In the genomic region with DNA sequence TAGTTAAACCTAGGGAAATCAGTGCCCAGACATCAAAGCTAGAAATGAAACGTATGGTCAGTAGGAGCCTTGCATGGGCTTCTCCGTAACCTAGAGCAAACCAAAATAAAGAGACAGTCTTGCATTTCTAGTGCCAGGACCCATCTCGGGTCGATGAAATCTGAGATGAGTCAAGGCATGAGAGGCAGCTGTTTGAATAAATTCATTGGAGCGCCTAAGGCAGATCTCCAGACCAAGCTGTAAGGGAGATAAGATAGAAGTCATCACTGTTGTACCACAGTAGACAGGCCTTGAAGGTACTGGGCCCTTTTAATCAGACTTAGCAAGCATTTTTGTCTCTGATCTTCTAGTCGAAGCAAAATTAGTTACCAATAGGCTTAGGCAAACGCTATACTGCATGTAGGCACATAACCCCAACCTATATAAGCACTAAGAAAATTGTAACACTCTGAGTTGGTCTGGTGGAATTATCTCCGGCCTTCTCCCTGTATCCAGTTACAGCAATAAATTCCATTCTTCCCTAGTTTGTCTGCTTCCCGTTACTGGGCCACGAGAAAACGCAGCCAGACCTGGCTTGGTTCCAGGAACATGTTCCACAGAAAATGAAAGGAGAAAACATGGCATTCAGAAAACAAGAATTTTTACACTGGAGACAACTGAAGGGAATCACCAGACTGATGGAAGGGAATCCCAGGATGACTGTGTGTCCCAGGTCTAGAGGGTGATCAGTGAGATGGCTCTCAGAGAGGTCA, we compare ENCODE assay signal across 1 cellular context.
TF ChIP-seq lines count a peak whose summit lies in the region.

No MANE protein-coding gene starts in this region.

TF ChIP-seq in HEK293, 187 proteins besides CTCF, POLR2A, EP300 and RAD21 (continued from another document):
- TF ChIP-seq, protein P1, sequence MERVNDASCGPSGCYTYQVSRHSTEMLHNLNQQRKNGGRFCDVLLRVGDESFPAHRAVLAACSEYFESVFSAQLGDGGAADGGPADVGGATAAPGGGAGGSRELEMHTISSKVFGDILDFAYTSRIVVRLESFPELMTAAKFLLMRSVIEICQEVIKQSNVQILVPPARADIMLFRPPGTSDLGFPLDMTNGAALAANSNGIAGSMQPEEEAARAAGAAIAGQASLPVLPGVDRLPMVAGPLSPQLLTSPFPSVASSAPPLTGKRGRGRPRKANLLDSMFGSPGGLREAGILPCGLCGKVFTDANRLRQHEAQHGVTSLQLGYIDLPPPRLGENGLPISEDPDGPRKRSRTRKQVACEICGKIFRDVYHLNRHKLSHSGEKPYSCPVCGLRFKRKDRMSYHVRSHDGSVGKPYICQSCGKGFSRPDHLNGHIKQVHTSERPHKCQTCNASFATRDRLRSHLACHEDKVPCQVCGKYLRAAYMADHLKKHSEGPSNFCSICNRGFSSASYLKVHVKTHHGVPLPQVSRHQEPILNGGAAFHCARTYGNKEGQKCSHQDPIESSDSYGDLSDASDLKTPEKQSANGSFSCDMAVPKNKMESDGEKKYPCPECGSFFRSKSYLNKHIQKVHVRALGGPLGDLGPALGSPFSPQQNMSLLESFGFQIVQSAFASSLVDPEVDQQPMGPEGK (tag by site-specific recombination; IDR thresholded peaks at IDR 0.05) = no peak
- TF ChIP-seq ZNF530 (tag by site-specific recombination; IDR thresholded peaks at IDR 0.05; ENCODE audit: low read depth) (no peak), ZNF792 (tag by site-specific recombination; IDR thresholded peaks at IDR 0.05) (no peak), ZNF23 (tag by site-specific recombination; IDR thresholded peaks at IDR 0.05; ENCODE audit: borderline replicate concordance) (no peak), ZNF202 (tag by site-specific recombination; IDR thresholded peaks at IDR 0.05; ENCODE audit: borderline replicate concordance) (no peak), ZNF501 (tag by site-specific recombination; IDR thresholded peaks at IDR 0.05) (no peak), ZBTB8A (tag by site-specific recombination; IDR thresholded peaks at IDR 0.05) (no peak), ZNF335 (tag by site-specific recombination; conservative IDR thresholded peaks at IDR 0.05) (0 out of 2 replicates have a peak, but pooled peaks have one; percentile 39), ZNF571 (tag by site-specific recombination; IDR thresholded peaks at IDR 0.05) (no peak), GFI1B (tag by site-specific recombination; IDR thresholded peaks at IDR 0.05) (no peak), ZEB2 (tag by site-specific recombination; IDR thresholded peaks at IDR 0.05) (no peak), ZNF596 (tag by site-specific recombination; IDR thresholded peaks at IDR 0.05) (no peak), ZNF211 (tag by site-specific recombination; IDR thresholded peaks at IDR 0.05; ENCODE audit: low read depth) (no peak), ZSCAN30 (tag by site-specific recombination; IDR thresholded peaks at IDR 0.05) (0 out of 2 replicates have a peak, but pooled peaks have one; percentile 18), ZNF48 (tag by site-specific recombination; IDR thresholded peaks at IDR 0.05) (no peak), TRIM28 (IDR thresholded peaks at IDR 0.05; ENCODE audit: borderline replicate concordance, low read length) (peak; percentile 64; the same call in 1 of the 2 replicates), SP7 (tag by site-specific recombination; IDR thresholded peaks at IDR 0.05) (no peak), MZF1 (tag by site-specific recombination; IDR thresholded peaks at IDR 0.05; ENCODE audit: borderline replicate concordance) (no peak; the same call in 1 of the 2 replicates), ZBTB7A (tag by site-specific recombination; IDR thresholded peaks at IDR 0.05; ENCODE audit: low read depth) (no peak), ZNF600 (tag by site-specific recombination; IDR thresholded peaks at IDR 0.05) (0 out of 2 replicates have a peak, but pooled peaks have one; percentile 35), GLIS2 (tag by site-specific recombination; IDR thresholded peaks at IDR 0.05) (no peak), ZNF24 (tag by site-specific recombination; IDR thresholded peaks at IDR 0.05) (no peak), ZBTB17 (tag by site-specific recombination; IDR thresholded peaks at IDR 0.05) (0 out of 2 replicates have a peak, but pooled peaks have one; percentile 16)
- TF ChIP-seq, protein P2, sequence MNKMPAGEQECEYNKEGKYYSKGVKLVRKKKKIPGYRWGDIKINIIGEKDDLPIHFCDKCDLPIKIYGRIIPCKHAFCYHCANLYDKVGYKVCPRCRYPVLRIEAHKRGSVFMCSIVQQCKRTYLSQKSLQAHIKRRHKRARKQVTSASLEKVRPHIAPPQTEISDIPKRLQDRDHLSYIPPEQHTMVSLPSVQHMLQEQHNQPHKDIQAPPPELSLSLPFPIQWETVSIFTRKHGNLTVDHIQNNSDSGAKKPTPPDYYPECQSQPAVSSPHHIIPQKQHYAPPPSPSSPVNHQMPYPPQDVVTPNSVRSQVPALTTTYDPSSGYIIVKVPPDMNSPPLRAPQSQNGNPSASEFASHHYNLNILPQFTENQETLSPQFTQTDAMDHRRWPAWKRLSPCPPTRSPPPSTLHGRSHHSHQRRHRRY (tag by site-specific recombination; IDR thresholded peaks at IDR 0.05) = no peak
- TF ChIP-seq, protein P3, sequence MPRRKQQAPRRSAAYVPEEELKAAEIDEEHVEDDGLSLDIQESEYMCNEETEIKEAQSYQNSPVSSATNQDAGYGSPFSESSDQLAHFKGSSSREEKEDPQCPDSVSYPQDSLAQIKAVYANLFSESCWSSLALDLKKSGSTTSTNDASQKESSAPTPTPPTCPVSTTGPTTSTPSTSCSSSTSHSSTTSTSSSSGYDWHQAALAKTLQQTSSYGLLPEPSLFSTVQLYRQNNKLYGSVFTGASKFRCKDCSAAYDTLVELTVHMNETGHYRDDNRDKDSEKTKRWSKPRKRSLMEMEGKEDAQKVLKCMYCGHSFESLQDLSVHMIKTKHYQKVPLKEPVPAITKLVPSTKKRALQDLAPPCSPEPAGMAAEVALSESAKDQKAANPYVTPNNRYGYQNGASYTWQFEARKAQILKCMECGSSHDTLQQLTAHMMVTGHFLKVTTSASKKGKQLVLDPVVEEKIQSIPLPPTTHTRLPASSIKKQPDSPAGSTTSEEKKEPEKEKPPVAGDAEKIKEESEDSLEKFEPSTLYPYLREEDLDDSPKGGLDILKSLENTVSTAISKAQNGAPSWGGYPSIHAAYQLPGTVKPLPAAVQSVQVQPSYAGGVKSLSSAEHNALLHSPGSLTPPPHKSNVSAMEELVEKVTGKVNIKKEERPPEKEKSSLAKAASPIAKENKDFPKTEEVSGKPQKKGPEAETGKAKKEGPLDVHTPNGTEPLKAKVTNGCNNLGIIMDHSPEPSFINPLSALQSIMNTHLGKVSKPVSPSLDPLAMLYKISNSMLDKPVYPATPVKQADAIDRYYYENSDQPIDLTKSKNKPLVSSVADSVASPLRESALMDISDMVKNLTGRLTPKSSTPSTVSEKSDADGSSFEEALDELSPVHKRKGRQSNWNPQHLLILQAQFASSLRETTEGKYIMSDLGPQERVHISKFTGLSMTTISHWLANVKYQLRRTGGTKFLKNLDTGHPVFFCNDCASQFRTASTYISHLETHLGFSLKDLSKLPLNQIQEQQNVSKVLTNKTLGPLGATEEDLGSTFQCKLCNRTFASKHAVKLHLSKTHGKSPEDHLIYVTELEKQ (tag by site-specific recombination; IDR thresholded peaks at IDR 0.05; ENCODE audit: borderline replicate concordance) = no peak
- TF ChIP-seq, protein P4, sequence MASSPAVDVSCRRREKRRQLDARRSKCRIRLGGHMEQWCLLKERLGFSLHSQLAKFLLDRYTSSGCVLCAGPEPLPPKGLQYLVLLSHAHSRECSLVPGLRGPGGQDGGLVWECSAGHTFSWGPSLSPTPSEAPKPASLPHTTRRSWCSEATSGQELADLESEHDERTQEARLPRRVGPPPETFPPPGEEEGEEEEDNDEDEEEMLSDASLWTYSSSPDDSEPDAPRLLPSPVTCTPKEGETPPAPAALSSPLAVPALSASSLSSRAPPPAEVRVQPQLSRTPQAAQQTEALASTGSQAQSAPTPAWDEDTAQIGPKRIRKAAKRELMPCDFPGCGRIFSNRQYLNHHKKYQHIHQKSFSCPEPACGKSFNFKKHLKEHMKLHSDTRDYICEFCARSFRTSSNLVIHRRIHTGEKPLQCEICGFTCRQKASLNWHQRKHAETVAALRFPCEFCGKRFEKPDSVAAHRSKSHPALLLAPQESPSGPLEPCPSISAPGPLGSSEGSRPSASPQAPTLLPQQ (tag by site-specific recombination; IDR thresholded peaks at IDR 0.05) = 0 out of 2 replicates have a peak, but pooled peaks have one; percentile 23
- TF ChIP-seq, protein P5, sequence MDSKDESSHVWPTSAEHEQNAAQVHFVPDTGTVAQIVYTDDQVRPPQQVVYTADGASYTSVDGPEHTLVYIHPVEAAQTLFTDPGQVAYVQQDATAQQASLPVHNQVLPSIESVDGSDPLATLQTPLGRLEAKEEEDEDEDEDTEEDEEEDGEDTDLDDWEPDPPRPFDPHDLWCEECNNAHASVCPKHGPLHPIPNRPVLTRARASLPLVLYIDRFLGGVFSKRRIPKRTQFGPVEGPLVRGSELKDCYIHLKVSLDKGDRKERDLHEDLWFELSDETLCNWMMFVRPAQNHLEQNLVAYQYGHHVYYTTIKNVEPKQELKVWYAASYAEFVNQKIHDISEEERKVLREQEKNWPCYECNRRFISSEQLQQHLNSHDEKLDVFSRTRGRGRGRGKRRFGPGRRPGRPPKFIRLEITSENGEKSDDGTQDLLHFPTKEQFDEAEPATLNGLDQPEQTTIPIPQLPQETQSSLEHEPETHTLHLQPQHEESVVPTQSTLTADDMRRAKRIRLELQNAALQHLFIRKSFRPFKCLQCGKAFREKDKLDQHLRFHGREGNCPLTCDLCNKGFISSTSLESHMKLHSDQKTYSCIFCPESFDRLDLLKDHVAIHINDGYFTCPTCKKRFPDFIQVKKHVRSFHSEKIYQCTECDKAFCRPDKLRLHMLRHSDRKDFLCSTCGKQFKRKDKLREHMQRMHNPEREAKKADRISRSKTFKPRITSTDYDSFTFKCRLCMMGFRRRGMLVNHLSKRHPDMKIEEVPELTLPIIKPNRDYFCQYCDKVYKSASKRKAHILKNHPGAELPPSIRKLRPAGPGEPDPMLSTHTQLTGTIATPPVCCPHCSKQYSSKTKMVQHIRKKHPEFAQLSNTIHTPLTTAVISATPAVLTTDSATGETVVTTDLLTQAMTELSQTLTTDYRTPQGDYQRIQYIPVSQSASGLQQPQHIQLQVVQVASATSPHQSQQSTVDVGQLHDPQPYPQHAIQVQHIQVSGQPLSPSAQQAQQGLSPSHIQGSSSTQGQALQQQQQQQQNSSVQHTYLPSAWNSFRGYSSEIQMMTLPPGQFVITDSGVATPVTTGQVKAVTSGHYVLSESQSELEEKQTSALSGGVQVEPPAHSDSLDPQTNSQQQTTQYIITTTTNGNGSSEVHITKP (tag by site-specific recombination; IDR thresholded peaks at IDR 0.05) = 0 out of 2 replicates have a peak, but pooled peaks have one; percentile 17
